Comparison of ENCODE assay signal across 15 cellular contexts in the genomic region with DNA sequence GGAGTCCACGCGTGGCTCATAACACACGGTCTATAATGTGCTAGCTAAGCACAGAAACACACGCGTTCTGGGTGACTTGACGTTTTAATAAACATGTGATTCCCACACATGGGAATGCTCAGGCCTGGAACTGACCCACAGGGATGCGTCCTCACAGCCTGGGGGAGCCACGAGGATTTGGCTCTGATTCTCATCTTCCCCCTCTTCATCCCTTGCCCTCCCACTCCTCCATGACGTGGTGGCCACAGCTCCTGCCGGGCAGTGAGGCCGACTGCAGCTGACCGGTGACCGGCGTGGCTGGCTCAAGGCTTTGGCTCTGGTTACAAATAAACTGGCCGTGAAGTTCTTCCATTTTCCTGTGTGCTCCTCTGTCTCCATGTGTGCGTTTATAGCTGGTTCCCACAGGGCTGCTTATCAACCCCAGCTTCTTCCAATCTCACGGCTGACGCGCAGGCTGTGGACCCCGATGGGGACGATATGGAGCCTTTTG. TPM values are rescaled to one million over a fixed set of nuclear protein-coding genes. Genes with fewer than 3 reads are reported as not detected.
A peak's percentile ranks its signal among the peaks of the same experiment; 100 is the strongest.
DNase-seq lines count a peak whose midpoint lies in the region; ATAC-seq and TF ChIP-seq lines count a peak whose summit lies in the region.
"Had no signal": no experiment of that assay in that cellular context is flagged by ENCODE, and none has a peak within 500 bp of the region (broad histone marks: within the 10 kb centered on the region; RNA-seq: fewer than 3 reads in every experiment).

No MANE protein-coding gene starts in this region.

- no peaks in the 10 kb centered on the region for H3K36me3 ChIP-seq in Caco-2 (ENCODE audit: control insufficient read depth, insufficient read depth, low read length)
- H3K36me3 ChIP-seq in Peyer's patch = no peaks in the 10 kb centered on the region
- H3K36me3 ChIP-seq in neuronal stem cell (replicated peaks in 1 of 2; ENCODE audit: control insufficient read depth in 2 of 2, insufficient read depth in 2 of 2, low read length in 2 of 2) = no peaks in the 10 kb centered on the region
- H3K36me3 ChIP-seq: thyroid gland, WERI-Rb-1 had no signal

- H3K79me1 ChIP-seq in neuronal stem cell (ENCODE audit: low read depth, low read length) = no peaks in the 10 kb centered on the region
- no peaks in the 10 kb centered on the region for H3K79me1 ChIP-seq in H9 (ENCODE audit: insufficient read depth, low read depth, low read length, poor library complexity, severe bottlenecking)

- TF ChIP-seq POLR2A in Peyer's patch (IDR thresholded peaks at IDR 0.05) = no peak

- H3K4me2 ChIP-seq in neuronal stem cell (ENCODE audit: insufficient read depth, low read length, poor library complexity, severe bottlenecking) (no peak overlapping the region), H9 (ENCODE audit: insufficient read depth, insufficient read length, low read length) (no peak overlapping the region)

- H2BK20ac ChIP-seq in H9 (ENCODE audit: low read depth, low read length, poor library complexity, severe bottlenecking) = no peak overlapping the region

- H2BK5ac ChIP-seq in neuronal stem cell (ENCODE audit: low read length) = peak overlapping the region; percentile 4
- H2BK5ac ChIP-seq in H9 (ENCODE audit: insufficient read length, low read length) = no peak overlapping the region

- H3K27ac ChIP-seq in Peyer's patch = peak overlapping the region in 3 of 4 donors; percentile 16 to 91 (median 68)
- no peak overlapping the region for H3K27ac ChIP-seq in neuronal stem cell (replicated peaks; ENCODE audit: low read length)
- no peak overlapping the region for H3K27ac ChIP-seq in H9 (ENCODE audit: insufficient read length, low read depth, low read length)
- H3K27ac ChIP-seq: C4-2B, thyroid gland, WERI-Rb-1 had no signal

- no peaks in the 10 kb centered on the region for H3K27me3 Mint-ChIP-seq in Caco-2 (ENCODE audit: insufficient read depth, unreplicated experiment)
- no peaks in the 10 kb centered on the region for H3K27me3 Mint-ChIP-seq in H9 (ENCODE audit: low read depth)

- no peaks in the 10 kb centered on the region for H3K9me3 Mint-ChIP-seq in Caco-2 (ENCODE audit: unreplicated experiment)
- H3K9me3 Mint-ChIP-seq in H9 = peaks cover 0 to 3% of the 10 kb centered on the region in 2 experiments; a peak in 2 of 5 replicates

- DNase-seq in Caco-2 = no peak
- no peak for DNase-seq in Peyer's patch
- DNase-seq in fibroblast of villous mesenchyme (ENCODE audit: low read depth) = peak; percentile 92
- DNase-seq in neuronal stem cell (ENCODE audit: low spot score) = no peak
- DNase-seq in H9 = no peak
- no peak for DNase-seq in 8988T
- DNase-seq: activated T-cell treated with anti-CD3 and anti-CD28 coated beads, Interleukin-2, amount 50 U/mL, for 1 hour; aorta; NCI-H345; SIG-M5; thyroid gland had no signal

- H3K4ac ChIP-seq in neuronal stem cell (ENCODE audit: low read length) (no peak overlapping the region), H9 (ENCODE audit: low read depth, low read length) (no peak overlapping the region)

- H3T11ph ChIP-seq in H9 (ENCODE audit: low read length) = no peak overlapping the region

- intact Hi-C loops in Caco-2 (cut with micrococcal nuclease; ENCODE audit: unreplicated experiment) = loop anchor here (1.0 to 2.0 kb wide), 8 partner anchors 16 to 85 kb away; partner anchors contain the start of gene KLF6

- H3K79me2 ChIP-seq in H9 (ENCODE audit: insufficient read depth, low read length) = no peaks in the 10 kb centered on the region

- TSS peak; percentile 93 for BruUV-seq in Caco-2 (replicated peaks; lab: Mats Ljungman, UMichigan)

- H3K4me1 Mint-ChIP-seq in Caco-2 (ENCODE audit: low read depth, unreplicated experiment) (peaks cover 90% of the 10 kb centered on the region), H9 (peaks cover 44 to 52% of the 10 kb centered on the region in 2 experiments)

- TF ChIP-seq CTCF in Caco-2 (IDR thresholded peaks at IDR 0.05; ENCODE audit: insufficient read depth in 1 of 2, low read depth in 1 of 2, low read length in 1 of 2, severe bottlenecking in 1 of 2, unreplicated experiment in 1 of 2) (no peak), Peyer's patch (IDR thresholded peaks at IDR 0.05) (no peak), fibroblast of villous mesenchyme (IDR thresholded peaks at IDR 0.05; ENCODE audit: insufficient read depth, low read depth, low read length) (no peak), H9 (conservative IDR thresholded peaks at IDR 0.05) (no peak)

- H3K36me3 Mint-ChIP-seq in Caco-2 (ENCODE audit: insufficient read depth, unreplicated experiment) (peaks cover 8% of the 10 kb centered on the region), H9 (ENCODE audit: insufficient read depth in 1 of 3, low read depth in 3 of 3) (no peaks in the 10 kb centered on the region)

- H4K91ac ChIP-seq in neuronal stem cell (ENCODE audit: low read depth, low read length, poor library complexity) (peak overlapping the region; percentile 34), H9 (ENCODE audit: insufficient read length, low read depth, low read length) (no peak overlapping the region)

- H3K27me3 ChIP-seq in Caco-2 (replicated peaks; ENCODE audit: control insufficient read depth, insufficient read depth, low read length) (no peaks in the 10 kb centered on the region), Peyer's patch (no peaks in the 10 kb centered on the region), neuronal stem cell (ENCODE audit: control insufficient read depth in 3 of 3, insufficient read depth in 3 of 3, low read depth in 1 of 3, low read length in 3 of 3) (no peaks in the 10 kb centered on the region), H9 (ENCODE audit: insufficient read depth, low read length) (no peaks in the 10 kb centered on the region)
- H3K27me3 ChIP-seq: thyroid gland had no signal

- H2BK12ac ChIP-seq in neuronal stem cell (ENCODE audit: low read length) (no peak overlapping the region), H9 (ENCODE audit: insufficient read length, low read depth, low read length) (no peak overlapping the region)

- H2AFZ ChIP-seq in neuronal stem cell (ENCODE audit: low read length) = no peak overlapping the region
- H2AFZ ChIP-seq in H9 (ENCODE audit: low read length) = no peak overlapping the region

- H3K14ac ChIP-seq in neuronal stem cell (ENCODE audit: low read length) (no peak overlapping the region), H9 (ENCODE audit: insufficient read depth, low read length) (no peak overlapping the region)

- POLR2A ChIA-PET in Caco-2 (lab: Charles Lee) = interaction anchor here (0.9 to 2.5 kb wide), 3 partner anchors 16 to 41 kb away, joined by 3 to 13 read pairs (median 4); partner anchors contain the start of gene KLF6

- H3K4me3 Mint-ChIP-seq in Caco-2 (ENCODE audit: unreplicated experiment) (no peak overlapping the region), H9 (no peak overlapping the region)

- no CpG with 5 or more reads among the region's 21 CpGs for WGBS in neuronal stem cell (ENCODE audit: extremely low coverage in 2 of 2, insufficient read length in 2 of 2, insufficient replicate concordance in 1 of 2), 2 donors
- WGBS in H9 (ENCODE audit: extremely low coverage, insufficient read length, low lambda C conversion rate) = no CpG with 5 or more reads among the region's 21 CpGs

- peak overlapping the region; percentile 30 for H2BK15ac ChIP-seq in neuronal stem cell (ENCODE audit: low read length)
- no peak overlapping the region for H2BK15ac ChIP-seq in H9 (ENCODE audit: low read depth, low read length)

- no peak overlapping the region for H3K23ac ChIP-seq in neuronal stem cell (ENCODE audit: low read depth, low read length, poor library complexity)
- no peak overlapping the region for H3K23ac ChIP-seq in H9 (ENCODE audit: insufficient read length, low read depth, low read length)

- no peaks in the 10 kb centered on the region for H4K20me1 ChIP-seq in H9 (ENCODE audit: control insufficient read depth, insufficient read depth, insufficient read length)

- H2AK5ac ChIP-seq in neuronal stem cell (ENCODE audit: low read depth, low read length) = no peak overlapping the region
- H2AK5ac ChIP-seq in H9 (ENCODE audit: insufficient read length, low read length) = no peak overlapping the region

- no peaks in the 10 kb centered on the region for H3K9me3 ChIP-seq in Caco-2
- H3K9me3 ChIP-seq in Peyer's patch = no peaks in the 10 kb centered on the region
- no peaks in the 10 kb centered on the region for H3K9me3 ChIP-seq in neuronal stem cell (replicated peaks in 1 of 2; ENCODE audit: control insufficient read depth in 2 of 2, insufficient read depth in 1 of 2, low read depth in 1 of 2, low read length in 2 of 2)
- no peaks in the 10 kb centered on the region for H3K9me3 ChIP-seq in H9 (ENCODE audit: control insufficient read depth, low read depth, low read length)
- H3K9me3 ChIP-seq: thyroid gland had no signal

- H3K18ac ChIP-seq in neuronal stem cell (ENCODE audit: low read length) (peak overlapping the region; percentile 50), H9 (ENCODE audit: insufficient read length, low read depth, low read length) (no peak overlapping the region)

- ATAC-seq in HG03039 (IDR thresholded peaks at IDR 0.05; ENCODE audit: unreplicated experiment) = no peak
- no peak for ATAC-seq in GM21619 (IDR thresholded peaks at IDR 0.05; ENCODE audit: unreplicated experiment)

- H2BK120ac ChIP-seq in neuronal stem cell (ENCODE audit: low read depth, low read length) (no peak overlapping the region), H9 (ENCODE audit: low read depth, low read length, poor library complexity, severe bottlenecking) (no peak overlapping the region)

- CTCF ChIA-PET in Caco-2 (lab: Charles Lee) = no interaction called here

- H3K9ac ChIP-seq in neuronal stem cell (ENCODE audit: low read depth, low read length, poor library complexity) (no peak overlapping the region), H9 (ENCODE audit: extremely low read depth, insufficient read length, low read length) (no peak overlapping the region)

- H3K4me3 ChIP-seq in Caco-2 (ENCODE audit: low read depth, low read length) (no peak overlapping the region), Peyer's patch (no peak overlapping the region), fibroblast of villous mesenchyme (ENCODE audit: low read depth, low read length) (no peak overlapping the region), neuronal stem cell (ENCODE audit: low read length in 2 of 2) (no peak overlapping the region)
- H3K4me3 ChIP-seq: thyroid gland had no signal

- no peaks in the 10 kb centered on the region for H3K23me2 ChIP-seq in H9 (ENCODE audit: insufficient read length, low read depth, low read length, poor library complexity, severe bottlenecking)

- H3K27ac Mint-ChIP-seq in Caco-2 (ENCODE audit: unreplicated experiment) (peak overlapping the region; percentile 94), H9 (no peak overlapping the region)

- H4K5ac ChIP-seq in H9 (ENCODE audit: insufficient read length, low read depth, low read length) = no peak overlapping the region

- H3K56ac ChIP-seq in H9 (ENCODE audit: insufficient read length, low read depth, low read length) = no peak overlapping the region

- H3K4me1 ChIP-seq in Caco-2 (peaks cover 83% of the 10 kb centered on the region), Peyer's patch (peaks cover 0 to 16% (median 3%) of the 10 kb centered on the region in 4 donors), neuronal stem cell (ENCODE audit: control insufficient read depth in 2 of 2, insufficient read depth in 1 of 2, low read depth in 1 of 2, low read length in 2 of 2) (peaks cover 5 to 11% of the 10 kb centered on the region in 2 donors), H9 (ENCODE audit: insufficient read depth, low read length) (peaks cover 6% of the 10 kb centered on the region; the same call in 1 of the 2 replicates)

- H4K8ac ChIP-seq in neuronal stem cell (ENCODE audit: low read depth, low read length) (no peak overlapping the region), H9 (replicated peaks; ENCODE audit: insufficient read length, low read depth, low read length) (no peak overlapping the region)

RNA-seq across cellular contexts. Expression of gene KLF6, which starts 40.9 kb away (rescaled TPM):
- 78.5 and 84.5 TPM in 2 replicates for total RNA-seq in Caco-2 (2022)
- 100 to 1,000 TPM in 3 of 4 donors, 10 to 100 TPM in 1; 92.5 to 180 (median 145) TPM for total RNA-seq in Peyer's patch
- 37.6 and 51.5 TPM in 2 replicates for total RNA-seq in fibroblast of villous mesenchyme
- polyA plus RNA-seq in neuronal stem cell (2013, experiment 1 of 2) = 12.9 TPM
- polyA plus RNA-seq in neuronal stem cell (2013, experiment 2 of 2) = 13.2 TPM
- 19.3 and 20.9 TPM in 2 replicates for total RNA-seq in H9 (2021)

Comparison
In these comparisons a context has a peak if more than half of its experiments do, and no peak if none do; other contexts are left out.
1. H3K27ac ChIP-seq: peak in Peyer's patch (3 of 4); none in neuronal stem cell (single experiment) and H9 (single experiment).